ENCODE assay signal across 9 cellular contexts in genomic region chr19:17553256-17553655, GRCh38. TPM values are rescaled to one million over a fixed set of nuclear protein-coding genes. Genes with fewer than 3 reads are reported as not detected.
DNase-seq lines count a peak whose midpoint lies in the region; ATAC-seq, FAIRE-seq and TF ChIP-seq lines count a peak whose summit lies in the region.
"Had no signal": no experiment of that assay in that cellular context is flagged by ENCODE, and none has a peak within 500 bp of the region (broad histone marks: within the 10 kb centered on the region; RNA-seq: fewer than 3 reads in every experiment).

No MANE protein-coding gene starts in this region.

- H2AFZ ChIP-seq in Karpas-422 (ENCODE audit: low read length), result no peak overlapping the region

- no peaks in the 10 kb centered on the region for H3K27me3 Mint-ChIP-seq in T-helper 2 cell treated with Interferon-gamma antibody and Interleukin-4, amounts not matched to agents 5 μg/mL and 100 μg/mL, for 36 hours (ENCODE audit: low read depth)
- no peaks in the 10 kb centered on the region for H3K27me3 Mint-ChIP-seq in T-cell
- H3K27me3 Mint-ChIP-seq: stimulated activated naive CD8-positive, alpha-beta T cell treated with anti-CD3 and anti-CD28 coated beads, Interleukin-15, Interleukin-2, amounts not matched to agents 100 ng/mL and 50 ng/mL, for 24 hours had no signal

- H3K27me3 ChIP-seq in BLaER1, result no peaks in the 10 kb centered on the region
- no peaks in the 10 kb centered on the region for H3K27me3 ChIP-seq in brain microvascular endothelial cell (replicated peaks)
- no peaks in the 10 kb centered on the region for H3K27me3 ChIP-seq in lower lobe of right lung (ENCODE audit: low read depth)
- no peaks in the 10 kb centered on the region for H3K27me3 ChIP-seq in Karpas-422 (ENCODE audit: low read length)

- H3K27ac ChIP-seq in BLaER1 (peak overlapping the region; percentile 87), brain microvascular endothelial cell (peak overlapping the region; percentile 80), lower lobe of right lung (peak overlapping the region; percentile 31), Karpas-422 (ENCODE audit: low read length) (no peak overlapping the region)

- POLR2A ChIA-PET in T-cell (lab: Charles Lee), result interaction anchor here in 1 of 2 donors (0.7 kb wide), 1 partner anchor 894 kb away, joined by 4 read pairs; no protein-coding TSS in a partner anchor

- no peaks in the 10 kb centered on the region for H3K9me2 ChIP-seq in Karpas-422 (replicated peaks; ENCODE audit: insufficient read depth, low read length)

- H3K27ac Mint-ChIP-seq in T-helper 2 cell treated with Interferon-gamma antibody and Interleukin-4, amounts not matched to agents 5 μg/mL and 100 μg/mL, for 36 hours, result no peak overlapping the region
- H3K27ac Mint-ChIP-seq in T-cell, result no peak overlapping the region
- H3K27ac Mint-ChIP-seq: stimulated activated naive CD8-positive, alpha-beta T cell treated with anti-CD3 and anti-CD28 coated beads, Interleukin-15, Interleukin-2, amounts not matched to agents 100 ng/mL and 50 ng/mL, for 24 hours had no signal

- H3K9me3 Mint-ChIP-seq in T-helper 2 cell treated with Interferon-gamma antibody and Interleukin-4, amounts not matched to agents 5 μg/mL and 100 μg/mL, for 36 hours, result no peaks in the 10 kb centered on the region
- no peaks in the 10 kb centered on the region for H3K9me3 Mint-ChIP-seq in T-cell
- H3K9me3 Mint-ChIP-seq: stimulated activated naive CD8-positive, alpha-beta T cell treated with anti-CD3 and anti-CD28 coated beads, Interleukin-15, Interleukin-2, amounts not matched to agents 100 ng/mL and 50 ng/mL, for 24 hours had no signal

- intact Hi-C loops in lower lobe of right lung (cut with DNase I), result no loop called here

- TF ChIP-seq CTCF in brain microvascular endothelial cell (IDR thresholded peaks at IDR 0.05; ENCODE audit: low read depth, low read length, missing control alignments) (no peak), lower lobe of right lung (IDR thresholded peaks at IDR 0.05) (no peak)

- H3K9ac ChIP-seq in BLaER1 (peak overlapping the region; percentile 65), Karpas-422 (ENCODE audit: low read length) (no peak overlapping the region)

- no peaks in the 10 kb centered on the region for H3K9me3 ChIP-seq in BLaER1
- no peaks in the 10 kb centered on the region for H3K9me3 ChIP-seq in lower lobe of right lung
- H3K9me3 ChIP-seq in Karpas-422 (ENCODE audit: low read length), result no peaks in the 10 kb centered on the region

- no peak for ATAC-seq in lower lobe of right lung
- ATAC-seq in T-cell (replicated peaks in 1 of 4), result no peak

- peaks cover 84% of the 10 kb centered on the region for H3K4me1 ChIP-seq in BLaER1
- peaks cover 39% of the 10 kb centered on the region for H3K4me1 ChIP-seq in lower lobe of right lung
- peaks cover 13% of the 10 kb centered on the region for H3K4me1 ChIP-seq in Karpas-422 (ENCODE audit: low read length)

- H3K4me2 ChIP-seq in BLaER1, result peak overlapping the region; percentile 87
- no peak overlapping the region for H3K4me2 ChIP-seq in Karpas-422 (ENCODE audit: low read depth, low read length, poor library complexity, severe bottlenecking)

- H4K20me1 ChIP-seq in BLaER1 (peaks cover 17% of the 10 kb centered on the region), Karpas-422 (ENCODE audit: insufficient read depth, low read depth, low read length) (no peaks in the 10 kb centered on the region)

- in situ Hi-C loops in brain microvascular endothelial cell (cut with HindIII; ENCODE audit: low pct_ligation_motif_present, low sequenced_read_pairs), result no loop called here

- CTCF ChIA-PET in T-cell (lab: Charles Lee), result no interaction called here

- H3K4me3 Mint-ChIP-seq in T-helper 2 cell treated with Interferon-gamma antibody and Interleukin-4, amounts not matched to agents 5 μg/mL and 100 μg/mL, for 36 hours, result no peak overlapping the region
- H3K4me3 Mint-ChIP-seq in T-cell, result no peak overlapping the region
- H3K4me3 Mint-ChIP-seq: stimulated activated naive CD8-positive, alpha-beta T cell treated with anti-CD3 and anti-CD28 coated beads, Interleukin-15, Interleukin-2, amounts not matched to agents 100 ng/mL and 50 ng/mL, for 24 hours had no signal

- H3K36me3 Mint-ChIP-seq in T-helper 2 cell treated with Interferon-gamma antibody and Interleukin-4, amounts not matched to agents 5 μg/mL and 100 μg/mL, for 36 hours (ENCODE audit: low read depth), result peaks cover 5% of the 10 kb centered on the region
- no peaks in the 10 kb centered on the region for H3K36me3 Mint-ChIP-seq in T-cell

- peaks cover 20% of the 10 kb centered on the region for H3K79me2 ChIP-seq in Karpas-422 (ENCODE audit: low read length)

- H3K36me3 ChIP-seq in BLaER1 (peaks cover 40% of the 10 kb centered on the region), brain microvascular endothelial cell (replicated peaks) (peaks cover 7% of the 10 kb centered on the region), lower lobe of right lung (peaks cover 10% of the 10 kb centered on the region), Karpas-422 (ENCODE audit: insufficient read depth, low read length) (no peaks in the 10 kb centered on the region)

- H3K4me3 ChIP-seq in BLaER1 (peak overlapping the region; percentile 38; the same call in 1 of the 2 replicates), brain microvascular endothelial cell (ENCODE audit: low read depth, low read length) (no peak overlapping the region), lower lobe of right lung (no peak overlapping the region), Karpas-422 (ENCODE audit: low read length) (no peak overlapping the region)

- FAIRE-seq in RCC 7860 (lab: Jason Lieb, UNC), result no peak

- H3K4me1 Mint-ChIP-seq in T-helper 2 cell treated with Interferon-gamma antibody and Interleukin-4, amounts not matched to agents 5 μg/mL and 100 μg/mL, for 36 hours (ENCODE audit: low read depth), result peaks cover 12% of the 10 kb centered on the region
- peaks cover 14 to 17% (median 17%) of the 10 kb centered on the region in 3 donors for H3K4me1 Mint-ChIP-seq in T-cell

- DNase-seq in NCI-H1105 treated with DMSO at 0.1 percent for 48 hours (lab: John Stamatoyannopoulos, UW), result peak; percentile 79
- peak; percentile 86 for DNase-seq in brain microvascular endothelial cell
- DNase-seq in lower lobe of right lung, result no peak
- DNase-seq in T-helper 2 cell treated with Interferon-gamma antibody and Interleukin-4, amounts not matched to agents 5 μg/mL and 100 μg/mL, for 36 hours (ENCODE audit: low spot score), result no peak
- DNase-seq in RCC 7860 (ENCODE audit: low spot score), result no peak
- no peak for DNase-seq in T-cell
- DNase-seq in Karpas-422, result no peak

RNA-seq across cellular contexts. Expression of gene COLGALT1, which starts 2.2 kb away (rescaled TPM):
- 142 TPM for total RNA-seq in lower lobe of right lung
- total RNA-seq in T-cell, result 10 to 100 TPM; 43.0 to 78.1 (median 70.8) TPM
- 25.0 and 25.5 TPM in 2 replicates for total RNA-seq in Karpas-422 (2014; rRNA removed; shearing (Covaris generic); ENCODE audit: low replicate concordance)

RNA-seq across cellular contexts. Expression of gene PGLS, which starts 41.8 kb away (rescaled TPM):
- total RNA-seq in lower lobe of right lung, result 89.4 TPM
- total RNA-seq in T-cell, result 100 to 1,000 TPM in 1 of 5 donors, 10 to 100 TPM in 4; 46.2 to 103 (median 77.5) TPM
- 93.0 and 130 TPM in 2 replicates for total RNA-seq in Karpas-422 (2014; rRNA removed; shearing (Covaris generic); ENCODE audit: low replicate concordance)

Comparison
In these comparisons a context has a peak if more than half of its experiments do, and no peak if none do; other contexts are left out.
1. DNase-seq: peak in NCI-H1105 treated with DMSO at 0.1 percent for 48 hours (single experiment) and brain microvascular endothelial cell (single experiment); none in lower lobe of right lung (single experiment), T-helper 2 cell treated with Interferon-gamma antibody and Interleukin-4, amounts not matched to agents 5 μg/mL and 100 μg/mL, for 36 hours (single experiment), RCC 7860 (single experiment), T-cell (0 of 34) and Karpas-422 (single experiment).